31 cellular contexts compared by ENCODE assay signal in genomic region chrX:127459784-127460183, GRCh38.
DNase-seq lines count a peak whose midpoint lies in the region; ATAC-seq and TF ChIP-seq lines count a peak whose summit lies in the region.
"Had no signal": no experiment of that assay in that cellular context is flagged by ENCODE, and none has a peak within 500 bp of the region (broad histone marks: within the 10 kb centered on the region; RNA-seq: fewer than 3 reads in every experiment).

No MANE protein-coding gene starts in this region.

- peaks cover 14% of the 10 kb centered on the region for H3K9me3 Mint-ChIP-seq in MCF 10A (ENCODE audit: unreplicated experiment)
- H3K9me3 Mint-ChIP-seq: activated naive CD4-positive, alpha-beta T cell treated with anti-CD3 and anti-CD28 coated beads, Interleukin-2, amount 10 ng/mL, durations not matched to agents 7 days and 5 days; brain; nephron; T-helper 1 cell treated with Interleukin-12 subunit alpha and Interleukin-12 subunit beta and Interleukin-4 antibody, amounts not matched to agents 30 μg/mL and 1 μg/mL, for 36 hours had no signal

- CTCF ChIA-PET in MCF 10A (lab: Yijun Ruan, JAX) (interaction anchor here (0.7 to 1.2 kb wide), 3 partner anchors 14 to 1067 kb away, joined by 3 read pairs; no protein-coding TSS in a partner anchor), Panc1 (lab: Charles Lee) (no interaction called here)

- TF ChIP-seq CTCF in MCF 10A (IDR thresholded peaks at IDR 0.05; ENCODE audit: unreplicated experiment) (no peak), breast epithelium (IDR thresholded peaks at IDR 0.05) (no peak), Panc1 (IDR thresholded peaks at IDR 0.05) (peak; percentile 19), heart left ventricle (IDR thresholded peaks at IDR 0.05) (no peak)

- TF ChIP-seq POLR2A in breast epithelium (IDR thresholded peaks at IDR 0.05) (no peak), heart left ventricle (IDR thresholded peaks at IDR 0.05) (no peak)

- intact Hi-C loops in MCF 10A (cut with micrococcal nuclease) (no loop called here), breast epithelium (cut with DNase I; ENCODE audit: low total_unique reads) (no loop called here), Panc1 (cut with micrococcal nuclease; ENCODE audit: unreplicated experiment) (no loop called here), heart left ventricle (cut with DNase I) (no loop called here)

- BruUV-seq in MCF 10A (replicated peaks; lab: Mats Ljungman, UMichigan) (no TSS peak), Panc1 (replicated peaks; lab: Mats Ljungman, UMichigan) (no TSS peak)

- H3K4me1 Mint-ChIP-seq in MCF 10A (ENCODE audit: insufficient read depth, unreplicated experiment), result no peaks in the 10 kb centered on the region
- H3K4me1 Mint-ChIP-seq: activated naive CD4-positive, alpha-beta T cell treated with anti-CD3 and anti-CD28 coated beads, Interleukin-2, amount 10 ng/mL, durations not matched to agents 7 days and 5 days; brain; CD4-positive, CD25-positive, alpha-beta regulatory T cell; nephron had no signal

- H3K4me3 Mint-ChIP-seq in MCF 10A (ENCODE audit: unreplicated experiment), result no peak overlapping the region
- H3K4me3 Mint-ChIP-seq: activated CD4-positive, alpha-beta memory T cell treated with anti-CD3 and anti-CD28 coated beads for 36 hours; activated naive CD4-positive, alpha-beta T cell treated with anti-CD3 and anti-CD28 coated beads, Interleukin-2, amount 10 ng/mL, durations not matched to agents 7 days and 5 days; brain; CD4-positive, CD25-positive, alpha-beta regulatory T cell; nephron; T-helper 1 cell treated with Interleukin-12 subunit alpha and Interleukin-12 subunit beta and Interleukin-4 antibody, amounts not matched to agents 30 μg/mL and 1 μg/mL, for 36 hours had no signal

- H3K4me1 ChIP-seq in breast epithelium (no peaks in the 10 kb centered on the region), Panc1 (ENCODE audit: control insufficient read depth, insufficient read depth, low read length) (no peaks in the 10 kb centered on the region), heart left ventricle (no peaks in the 10 kb centered on the region)
- H3K4me1 ChIP-seq: A549, HAP-1 had no signal

- no peak overlapping the region for H3K27ac Mint-ChIP-seq in MCF 10A (ENCODE audit: low read depth, unreplicated experiment)
- H3K27ac Mint-ChIP-seq: activated CD4-positive, alpha-beta memory T cell treated with anti-CD3 and anti-CD28 coated beads for 36 hours; activated naive CD4-positive, alpha-beta T cell treated with anti-CD3 and anti-CD28 coated beads, Interleukin-2, amount 10 ng/mL, durations not matched to agents 7 days and 5 days; brain; CD4-positive, CD25-positive, alpha-beta regulatory T cell; nephron; T-helper 1 cell treated with Interleukin-12 subunit alpha and Interleukin-12 subunit beta and Interleukin-4 antibody, amounts not matched to agents 30 μg/mL and 1 μg/mL, for 36 hours had no signal

- H3K27ac ChIP-seq in breast epithelium (no peak overlapping the region), Panc1 (ENCODE audit: low read length) (no peak overlapping the region), heart left ventricle (no peak overlapping the region)
- H3K27ac ChIP-seq: A549, dorsolateral prefrontal cortex, ovary, skin epidermis had no signal

- DNase-seq in MCF 10A (ENCODE audit: unreplicated experiment), result peak; percentile 48
- no peak for DNase-seq in breast epithelium (ENCODE audit: low spot score in 2 of 2)
- DNase-seq in Panc1 (ENCODE audit: low read depth, low spot score), result no peak
- DNase-seq in iPS DF 19.7 (ENCODE audit: low read depth, low spot score), result peak; percentile 7
- DNase-seq in heart left ventricle, result no peak
- no peak for DNase-seq in pons (ENCODE audit: low spot score)
- DNase-seq in HuH-7.5 (ENCODE audit: low spot score), result no peak
- DNase-seq: activated CD4-positive, alpha-beta memory T cell treated with anti-CD3 and anti-CD28 coated beads for 36 hours; activated naive CD4-positive, alpha-beta T cell treated with anti-CD3 and anti-CD28 coated beads, Interleukin-2, amount 10 ng/mL, durations not matched to agents 7 days and 5 days; AML-193; CD4-positive, CD25-positive, alpha-beta regulatory T cell; dorsolateral prefrontal cortex; hippocampal formation; Kasumi-1; MV-4-11; NCI-H1436 treated with DMSO at 0.1 percent for 48 hours; NCI-H446; NCI-H774; ovary; retina; stimulated activated naive CD8-positive, alpha-beta T cell treated with anti-CD3 and anti-CD28 coated beads, Interleukin-15, Interleukin-2, amounts not matched to agents 100 U/mL and 50 U/mL, for 24 hours had no signal

- H3K36me3 Mint-ChIP-seq in MCF 10A (ENCODE audit: insufficient read depth, unreplicated experiment), result no peaks in the 10 kb centered on the region
- H3K36me3 Mint-ChIP-seq: activated CD4-positive, alpha-beta memory T cell treated with anti-CD3 and anti-CD28 coated beads for 36 hours; activated naive CD4-positive, alpha-beta T cell treated with anti-CD3 and anti-CD28 coated beads, Interleukin-2, amount 10 ng/mL, durations not matched to agents 7 days and 5 days; brain; CD4-positive, CD25-positive, alpha-beta regulatory T cell had no signal

- POLR2A ChIA-PET in MCF 10A (lab: Yijun Ruan, JAX) (no interaction called here), Panc1 (lab: Charles Lee) (no interaction called here)

- H3K36me3 ChIP-seq in breast epithelium (no peaks in the 10 kb centered on the region), Panc1 (ENCODE audit: control insufficient read depth, insufficient read depth, low read length) (no peaks in the 10 kb centered on the region), heart left ventricle (no peaks in the 10 kb centered on the region)
- H3K36me3 ChIP-seq: HAP-1, ovary had no signal

- H3K9me3 ChIP-seq in breast epithelium (no peaks in the 10 kb centered on the region), Panc1 (ENCODE audit: control insufficient read depth, insufficient read depth, low read depth, low read length) (no peaks in the 10 kb centered on the region), heart left ventricle (no peaks in the 10 kb centered on the region)
- H3K9me3 ChIP-seq: A549, HAP-1, ovary had no signal

- ATAC-seq in Panc1 (no peak), heart left ventricle (no peak), HG02981 (IDR thresholded peaks at IDR 0.05; ENCODE audit: unreplicated experiment) (no peak)
- ATAC-seq: A549; HepG2; left lobe of liver; SK-N-SH treated with all-trans-retinoic acid at 6 μM for 48 hours; stimulated activated naive CD8-positive, alpha-beta T cell treated with anti-CD3 and anti-CD28 coated beads, Interleukin-15, Interleukin-2, amounts not matched to agents 100 U/mL and 50 U/mL, for 24 hours had no signal

- H3K27me3 ChIP-seq in breast epithelium (no peaks in the 10 kb centered on the region), Panc1 (ENCODE audit: control insufficient read depth, insufficient read depth, low read length) (no peaks in the 10 kb centered on the region), heart left ventricle (no peaks in the 10 kb centered on the region)
- H3K27me3 ChIP-seq: ovary had no signal

- no peaks in the 10 kb centered on the region for H3K27me3 Mint-ChIP-seq in MCF 10A (ENCODE audit: insufficient read depth, unreplicated experiment)
- H3K27me3 Mint-ChIP-seq: activated CD4-positive, alpha-beta memory T cell treated with anti-CD3 and anti-CD28 coated beads for 36 hours; activated naive CD4-positive, alpha-beta T cell treated with anti-CD3 and anti-CD28 coated beads, Interleukin-2, amount 10 ng/mL, durations not matched to agents 7 days and 5 days; brain; CD4-positive, CD25-positive, alpha-beta regulatory T cell had no signal

- in situ Hi-C loops in Panc1 (cut with HindIII; ENCODE audit: low pct_unique_long_range_greater_than_20kb, low sequenced_read_pairs), result no loop called here

- 33 to 60% (median 45%) methylated on average over 4 of the region's 4 CpGs for WGBS in heart left ventricle, 4 donors

- H3K4me3 ChIP-seq in breast epithelium (no peak overlapping the region), Panc1 (ENCODE audit: low read depth in 2 of 2, low read length in 2 of 2) (no peak overlapping the region), heart left ventricle (no peak overlapping the region)
- H3K4me3 ChIP-seq: A549, dorsolateral prefrontal cortex, HAP-1, ovary, skin epidermis had no signal

Comparison
In these comparisons a context has a peak if more than half of its experiments do, and no peak if none do; other contexts are left out.
1. DNase-seq: peak in MCF 10A (single experiment) and iPS DF 19.7 (single experiment); none in breast epithelium (0 of 2), Panc1 (single experiment), heart left ventricle (0 of 5), pons (single experiment) and HuH-7.5 (single experiment).